In the genomic region with DNA sequence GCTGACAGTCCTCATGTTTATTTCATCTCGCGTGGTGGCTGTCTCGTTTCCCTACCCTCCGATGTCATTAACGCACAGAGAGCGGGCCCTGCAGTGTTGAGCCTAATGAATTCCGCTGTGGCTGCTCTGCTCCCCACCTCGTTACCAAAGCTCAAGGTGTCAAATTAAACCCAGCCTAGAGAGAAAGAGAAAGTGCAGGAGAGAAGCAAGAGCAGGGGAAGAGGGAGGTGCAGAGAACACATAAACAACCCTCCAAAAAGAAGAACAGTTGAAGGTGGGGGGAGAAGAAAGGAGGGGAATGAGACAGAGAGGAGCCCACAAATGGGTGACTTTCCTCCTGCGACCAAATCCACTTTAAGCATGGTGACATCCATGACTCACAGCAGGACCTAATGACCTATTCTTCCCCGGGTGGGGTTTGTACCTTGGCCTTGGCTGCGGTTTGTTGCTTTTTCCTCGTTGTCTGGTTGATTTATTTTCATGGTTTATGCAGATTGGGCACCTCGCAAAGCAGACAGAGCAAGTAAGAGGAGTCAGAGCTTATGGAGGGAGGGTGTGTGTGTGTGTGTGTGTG, we compare ENCODE assay signal across 10 cellular contexts.
DNase-seq lines count a peak whose midpoint lies in the region; ATAC-seq, FAIRE-seq and TF ChIP-seq lines count a peak whose summit lies in the region.
"Had no signal": no experiment of that assay in that cellular context is flagged by ENCODE, and none has a peak within 500 bp of the region (broad histone marks: within the 10 kb centered on the region; RNA-seq: fewer than 3 reads in every experiment).

No MANE protein-coding gene starts in this region.

- H3K4me1 ChIP-seq in adipocyte (ENCODE audit: control insufficient read depth, insufficient read depth, low read length) (peaks cover 22% of the 10 kb centered on the region), keratinocyte (ENCODE audit: control insufficient read depth, extremely low read depth, insufficient read depth, low read length) (peaks cover 13% of the 10 kb centered on the region)

- no peak for DNase-seq in activated CD4-positive, alpha-beta T cell treated with anti-CD3 and anti-CD28 coated beads, Interleukin-2, amount 10 ng/mL, durations not matched to agents 7 days and 5 days
- no peak for DNase-seq in activated CD4-positive, alpha-beta T cell treated with anti-CD3 and anti-CD28 coated beads for 48 hours
- DNase-seq in adipocyte (ENCODE audit: low read depth), result peak; percentile 38
- DNase-seq in keratinocyte (ENCODE audit: low read depth, low spot score), result no peak
- peak; percentile 4 to 17 for DNase-seq in stimulated activated naive CD8-positive, alpha-beta T cell treated with anti-CD3 and anti-CD28 coated beads, Interleukin-15, amount 100 ng/mL, for 72 hours
- no peak for DNase-seq in GM20000 (ENCODE audit: low spot score)
- DNase-seq: NCI-H446 had no signal

- no peaks in the 10 kb centered on the region for H3K27me3 Mint-ChIP-seq in activated CD4-positive, alpha-beta T cell treated with anti-CD3 and anti-CD28 coated beads, Interleukin-2, amount 10 ng/mL, durations not matched to agents 7 days and 5 days
- H3K27me3 Mint-ChIP-seq in stimulated activated naive CD8-positive, alpha-beta T cell treated with anti-CD3 and anti-CD28 coated beads, Interleukin-15, amount 100 ng/mL, for 72 hours, result peaks cover 16% of the 10 kb centered on the region

- CTCF ChIA-PET in activated CD4-positive, alpha-beta T cell treated with anti-CD3 and anti-CD28 coated beads, Interleukin-2, amount 10 ng/mL, durations not matched to agents 7 days and 5 days (lab: Charles Lee), result no interaction called here

- H3K36me3 ChIP-seq in adipocyte (ENCODE audit: control insufficient read depth, insufficient read depth, low read length, severe bottlenecking) (no peaks in the 10 kb centered on the region), keratinocyte (ENCODE audit: control insufficient read depth in 2 of 2, extremely low read depth in 1 of 2, insufficient read depth in 2 of 2, low read length in 2 of 2) (no peaks in the 10 kb centered on the region)

- POLR2A ChIA-PET in activated CD4-positive, alpha-beta T cell treated with anti-CD3 and anti-CD28 coated beads, Interleukin-2, amount 10 ng/mL, durations not matched to agents 7 days and 5 days (lab: Charles Lee), result no interaction called here

- H4K20me1 ChIP-seq in keratinocyte (ENCODE audit: control insufficient read depth, extremely low read depth, insufficient read depth, low read length), result no peaks in the 10 kb centered on the region

- H3K4me2 ChIP-seq in keratinocyte (ENCODE audit: control insufficient read depth, extremely low read depth, insufficient read depth, low read depth, low read length), result peak overlapping the region; percentile 22

- no peak for FAIRE-seq in keratinocyte (lab: Jason Lieb, UNC)

- peak; percentile 81 for ATAC-seq in stimulated activated naive CD8-positive, alpha-beta T cell treated with anti-CD3 and anti-CD28 coated beads, Interleukin-15, amount 100 ng/mL, for 72 hours
- ATAC-seq in HG03280 (IDR thresholded peaks at IDR 0.05; ENCODE audit: unreplicated experiment), result no peak
- no peak for ATAC-seq in SK-N-SH treated with all-trans-retinoic acid at 6 μM for 48 hours

- peak overlapping the region; percentile 12 for H2AFZ ChIP-seq in keratinocyte (ENCODE audit: control insufficient read depth, low read length)

- peaks cover 6% of the 10 kb centered on the region for H3K4me1 Mint-ChIP-seq in activated CD4-positive, alpha-beta T cell treated with anti-CD3 and anti-CD28 coated beads, Interleukin-2, amount 10 ng/mL, durations not matched to agents 7 days and 5 days
- peaks cover 10% of the 10 kb centered on the region for H3K4me1 Mint-ChIP-seq in stimulated activated naive CD8-positive, alpha-beta T cell treated with anti-CD3 and anti-CD28 coated beads, Interleukin-15, amount 100 ng/mL, for 72 hours

- no peaks in the 10 kb centered on the region for H3K36me3 Mint-ChIP-seq in activated CD4-positive, alpha-beta T cell treated with anti-CD3 and anti-CD28 coated beads, Interleukin-2, amount 10 ng/mL, durations not matched to agents 7 days and 5 days (ENCODE audit: low read depth)

- H3K27ac Mint-ChIP-seq in activated CD4-positive, alpha-beta T cell treated with anti-CD3 and anti-CD28 coated beads, Interleukin-2, amount 10 ng/mL, durations not matched to agents 7 days and 5 days, result peak overlapping the region; percentile 26
- H3K27ac Mint-ChIP-seq in stimulated activated naive CD8-positive, alpha-beta T cell treated with anti-CD3 and anti-CD28 coated beads, Interleukin-15, amount 100 ng/mL, for 72 hours, result peak overlapping the region in 1 of 2 donors; percentile 80
- H3K27ac Mint-ChIP-seq: stimulated activated naive CD8-positive, alpha-beta T cell treated with anti-CD3 and anti-CD28 coated beads, Interleukin-15, Interleukin-2, amounts not matched to agents 100 ng/mL and 50 ng/mL, for 24 hours had no signal

- H3K27me3 ChIP-seq in adipocyte (replicated peaks; ENCODE audit: control insufficient read depth, insufficient read depth, low read length) (no peaks in the 10 kb centered on the region), keratinocyte (ENCODE audit: control insufficient read depth, extremely low read depth, insufficient read depth, low read length) (no peaks in the 10 kb centered on the region)

- H3K9me1 ChIP-seq in keratinocyte (ENCODE audit: control insufficient read depth, extremely low read depth, insufficient read depth, low read length), result no peaks in the 10 kb centered on the region

- no peak overlapping the region for H3K4me3 Mint-ChIP-seq in activated CD4-positive, alpha-beta T cell treated with anti-CD3 and anti-CD28 coated beads, Interleukin-2, amount 10 ng/mL, durations not matched to agents 7 days and 5 days
- H3K4me3 Mint-ChIP-seq in stimulated activated naive CD8-positive, alpha-beta T cell treated with anti-CD3 and anti-CD28 coated beads, Interleukin-15, amount 100 ng/mL, for 72 hours, result peak overlapping the region in 1 of 2 donors; percentile 48
- H3K4me3 Mint-ChIP-seq: stimulated activated naive CD8-positive, alpha-beta T cell treated with anti-CD3 and anti-CD28 coated beads, Interleukin-15, Interleukin-2, amounts not matched to agents 100 ng/mL and 50 ng/mL, for 24 hours had no signal

- peaks cover 6% of the 10 kb centered on the region for H3K9me3 Mint-ChIP-seq in activated CD4-positive, alpha-beta T cell treated with anti-CD3 and anti-CD28 coated beads, Interleukin-2, amount 10 ng/mL, durations not matched to agents 7 days and 5 days
- H3K9me3 Mint-ChIP-seq in stimulated activated naive CD8-positive, alpha-beta T cell treated with anti-CD3 and anti-CD28 coated beads, Interleukin-15, amount 100 ng/mL, for 72 hours, result no peaks in the 10 kb centered on the region

- no peaks in the 10 kb centered on the region for H3K9me3 ChIP-seq in adipocyte (ENCODE audit: control insufficient read depth, low read length)
- H3K9me3 ChIP-seq in keratinocyte (ENCODE audit: control insufficient read depth, low read depth, low read length), result no peaks in the 10 kb centered on the region

- H3K27ac ChIP-seq in keratinocyte (ENCODE audit: control insufficient read depth, insufficient read depth, low read length), result no peak overlapping the region

- dilution Hi-C loops in keratinocyte (cut with MboI; ENCODE audit: extremely low pct_ligation_motif_present, low sequenced_read_pairs), result no loop called here

- no peaks in the 10 kb centered on the region for H3K79me2 ChIP-seq in keratinocyte (ENCODE audit: control insufficient read depth, insufficient read depth, low read length)

- H3K9ac ChIP-seq in adipocyte (ENCODE audit: low read length) (no peak overlapping the region), keratinocyte (ENCODE audit: control insufficient read depth, extremely low read depth, insufficient read depth, low read length) (no peak overlapping the region)

- H3K4me3 ChIP-seq in adipocyte (ENCODE audit: low read length) (no peak overlapping the region), keratinocyte (ENCODE audit: control insufficient read depth in 2 of 3, extremely low read depth in 1 of 3, insufficient read depth in 2 of 3, low read depth in 1 of 3, low read length in 3 of 3) (no peak overlapping the region)

- TF ChIP-seq CTCF in keratinocyte (optimal IDR thresholded peaks at IDR 0.05 in 1 of 3, IDR thresholded peaks at IDR 0.05 in 1 of 3, conservative IDR thresholded peaks at IDR 0.05 in 1 of 3; ENCODE audit: extremely low read depth in 1 of 3, insufficient read depth in 2 of 3, low read length in 3 of 3), result no peak
- no peak for TF ChIP-seq CTCF in GM20000 (IDR thresholded peaks at IDR 0.05; ENCODE audit: extremely low read depth, missing control alignments)

TF ChIP-seq in SK-N-SH treated with all-trans-retinoic acid at 6 μM for 48 hours, 23 proteins besides CTCF, POLR2A, EP300 and RAD21 (continues in another document):
- TF ChIP-seq, protein P1, sequence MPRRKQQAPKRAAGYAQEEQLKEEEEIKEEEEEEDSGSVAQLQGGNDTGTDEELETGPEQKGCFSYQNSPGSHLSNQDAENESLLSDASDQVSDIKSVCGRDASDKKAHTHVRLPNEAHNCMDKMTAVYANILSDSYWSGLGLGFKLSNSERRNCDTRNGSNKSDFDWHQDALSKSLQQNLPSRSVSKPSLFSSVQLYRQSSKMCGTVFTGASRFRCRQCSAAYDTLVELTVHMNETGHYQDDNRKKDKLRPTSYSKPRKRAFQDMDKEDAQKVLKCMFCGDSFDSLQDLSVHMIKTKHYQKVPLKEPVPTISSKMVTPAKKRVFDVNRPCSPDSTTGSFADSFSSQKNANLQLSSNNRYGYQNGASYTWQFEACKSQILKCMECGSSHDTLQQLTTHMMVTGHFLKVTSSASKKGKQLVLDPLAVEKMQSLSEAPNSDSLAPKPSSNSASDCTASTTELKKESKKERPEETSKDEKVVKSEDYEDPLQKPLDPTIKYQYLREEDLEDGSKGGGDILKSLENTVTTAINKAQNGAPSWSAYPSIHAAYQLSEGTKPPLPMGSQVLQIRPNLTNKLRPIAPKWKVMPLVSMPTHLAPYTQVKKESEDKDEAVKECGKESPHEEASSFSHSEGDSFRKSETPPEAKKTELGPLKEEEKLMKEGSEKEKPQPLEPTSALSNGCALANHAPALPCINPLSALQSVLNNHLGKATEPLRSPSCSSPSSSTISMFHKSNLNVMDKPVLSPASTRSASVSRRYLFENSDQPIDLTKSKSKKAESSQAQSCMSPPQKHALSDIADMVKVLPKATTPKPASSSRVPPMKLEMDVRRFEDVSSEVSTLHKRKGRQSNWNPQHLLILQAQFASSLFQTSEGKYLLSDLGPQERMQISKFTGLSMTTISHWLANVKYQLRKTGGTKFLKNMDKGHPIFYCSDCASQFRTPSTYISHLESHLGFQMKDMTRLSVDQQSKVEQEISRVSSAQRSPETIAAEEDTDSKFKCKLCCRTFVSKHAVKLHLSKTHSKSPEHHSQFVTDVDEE (CRISPR knock-in tag; IDR thresholded peaks at IDR 0.05), result no peak

Comparison
In these comparisons a context has a peak if more than half of its experiments do, and no peak if none do; other contexts are left out.
1. DNase-seq: peak in adipocyte (single experiment) and stimulated activated naive CD8-positive, alpha-beta T cell treated with anti-CD3 and anti-CD28 coated beads, Interleukin-15, amount 100 ng/mL, for 72 hours (2 of 2); none in activated CD4-positive, alpha-beta T cell treated with anti-CD3 and anti-CD28 coated beads, Interleukin-2, amount 10 ng/mL, durations not matched to agents 7 days and 5 days (single experiment), activated CD4-positive, alpha-beta T cell treated with anti-CD3 and anti-CD28 coated beads for 48 hours (single experiment), keratinocyte (single experiment) and GM20000 (single experiment).